Comparison of ENCODE assay signal across 8 cellular contexts in the genomic region with DNA sequence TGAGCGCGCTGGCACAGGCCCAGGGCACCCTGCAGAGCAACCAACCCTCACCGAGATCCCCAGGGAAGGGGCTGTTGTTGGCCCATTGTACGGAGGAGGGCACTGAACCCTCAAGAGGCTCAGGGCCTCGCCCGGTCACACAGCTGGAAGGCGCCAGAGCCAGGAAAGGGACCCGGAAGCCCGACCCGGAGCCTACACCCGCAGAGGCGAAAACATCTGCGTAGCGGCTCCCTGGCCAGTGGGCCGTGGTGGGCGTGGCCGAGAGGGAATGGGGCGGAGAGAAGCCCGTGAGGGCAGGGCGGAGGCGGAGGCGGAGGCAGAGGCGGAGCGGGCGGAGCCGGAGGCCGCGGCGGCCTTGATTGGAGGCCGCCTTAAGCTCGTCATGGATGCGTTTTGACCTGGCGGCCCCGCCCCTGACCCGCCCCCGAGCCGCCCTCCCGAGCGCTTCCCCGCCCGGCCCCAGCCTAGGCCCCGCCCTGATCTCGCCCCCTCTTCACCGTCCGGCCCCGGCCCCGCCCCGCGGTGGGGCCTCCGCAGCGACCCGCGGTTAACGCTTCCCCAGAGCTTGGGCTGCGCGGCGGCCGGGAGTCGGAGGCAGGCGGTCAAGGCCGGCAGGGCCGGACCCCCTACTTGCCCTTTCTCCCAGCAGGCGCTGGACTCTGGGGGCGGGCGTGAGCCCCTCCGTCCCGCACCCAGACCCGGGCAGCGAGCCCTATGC. TPM values are rescaled to one million over a fixed set of nuclear protein-coding genes. Genes with fewer than 3 reads are reported as not detected.
A peak's percentile ranks its signal among the peaks of the same experiment; 100 is the strongest.
DNase-seq lines count a peak whose midpoint lies in the region; ATAC-seq and TF ChIP-seq lines count a peak whose summit lies in the region.

No MANE protein-coding gene starts in this region.

- ATAC-seq in GM21737 (IDR thresholded peaks at IDR 0.05; ENCODE audit: unreplicated experiment), result peak; percentile 53
- peak; percentile 83 for ATAC-seq in Panc1
- peak; percentile 79 for ATAC-seq in activated T-cell treated with anti-CD3 and anti-CD28 coated beads, Interleukin-2, amount 50 U/mL, for 72 hours (replicated peaks in 1 of 2)
- peak; percentile 73 to 74 for ATAC-seq in naive B cell (ENCODE audit: low read depth in 2 of 2)

- 0 to 1% methylated on average over 8 to 17 of the region's 69 CpGs for WGBS in esophagus squamous epithelium, 2 donors

- H3K4me1 ChIP-seq in Panc1 (ENCODE audit: control insufficient read depth, insufficient read depth, low read length), result peaks cover 22% of the 10 kb centered on the region
- H3K4me1 ChIP-seq in esophagus squamous epithelium, result peaks cover 14 to 53% (median 15%) of the 10 kb centered on the region in 3 donors

- in situ Hi-C loops in Panc1 (cut with HindIII; ENCODE audit: low pct_unique_long_range_greater_than_20kb, low sequenced_read_pairs), result no loop called here

- H3K27ac ChIP-seq in Panc1 (ENCODE audit: low read length) (peak overlapping the region; percentile 87), esophagus squamous epithelium (peak overlapping the region; percentile 88 to 95 (median 94))

- H3K4me3 ChIP-seq in Panc1 (ENCODE audit: low read depth in 2 of 2, low read length in 2 of 2), result peak overlapping the region; percentile 51 to 73
- H3K4me3 ChIP-seq in esophagus squamous epithelium, result peak overlapping the region; percentile 66 to 93 (median 78)

- H3K36me3 Mint-ChIP-seq in activated T-cell treated with anti-CD3 and anti-CD28 coated beads, Interleukin-2, amount 50 U/mL, for 72 hours (ENCODE audit: insufficient read depth in 2 of 2), result peaks cover 1 to 6% of the 10 kb centered on the region in 2 donors
- H3K36me3 Mint-ChIP-seq in naive B cell, result peaks cover 0 to 8% of the 10 kb centered on the region in 2 donors

- H3K36me3 ChIP-seq in Panc1 (ENCODE audit: control insufficient read depth, insufficient read depth, low read length) (peaks cover 3% of the 10 kb centered on the region), esophagus squamous epithelium (peaks cover 0 to 19% (median 9%) of the 10 kb centered on the region in 3 donors)

- peak overlapping the region; percentile 83 to 90 for H3K4me3 Mint-ChIP-seq in activated T-cell treated with anti-CD3 and anti-CD28 coated beads, Interleukin-2, amount 50 U/mL, for 72 hours
- peak overlapping the region; percentile 85 to 94 (median 91) for H3K4me3 Mint-ChIP-seq in naive B cell

- H3K4me1 Mint-ChIP-seq in activated T-cell treated with anti-CD3 and anti-CD28 coated beads, Interleukin-2, amount 50 U/mL, for 72 hours (ENCODE audit: low read depth), result peaks cover 27% of the 10 kb centered on the region
- peaks cover 32 to 42% (median 35%) of the 10 kb centered on the region in 3 donors for H3K4me1 Mint-ChIP-seq in naive B cell

- H3K9me3 Mint-ChIP-seq in activated T-cell treated with anti-CD3 and anti-CD28 coated beads, Interleukin-2, amount 50 U/mL, for 72 hours, result no peaks in the 10 kb centered on the region
- peaks cover 0 to 1% (median 0%) of the 10 kb centered on the region in 7 donors for H3K9me3 Mint-ChIP-seq in naive B cell

- peak; percentile 85 for DNase-seq in DMS79 (lab: John Stamatoyannopoulos, UW)
- DNase-seq in KG1 (lab: John Stamatoyannopoulos, UW), result peak; percentile 92
- peak; percentile 52 for DNase-seq in Panc1 (ENCODE audit: low read depth, low spot score)
- peak; percentile 97 to 98 for DNase-seq in activated T-cell treated with anti-CD3 and anti-CD28 coated beads, Interleukin-2, amount 50 U/mL, for 72 hours
- DNase-seq in esophagus squamous epithelium (lab: John Stamatoyannopoulos, UW), result peak; percentile 81
- peak; percentile 96 for DNase-seq in naive B cell
- peak; percentile 86 to 88 for DNase-seq in stimulated activated CD8-positive, alpha-beta memory T cell treated with anti-CD3 and anti-CD28 coated beads, Interleukin-7, amount 100 ng/mL, for 48 hours (ENCODE audit: extremely low read depth in 1 of 2, low read depth in 1 of 2)

- POLR2A ChIA-PET in Panc1 (lab: Charles Lee), result interaction anchor here (0.6 to 0.9 kb wide), 6 partner anchors 8 to 316 kb away, joined by 3 to 9 read pairs (median 4); no protein-coding TSS in a partner anchor

- H3K9me3 ChIP-seq in Panc1 (ENCODE audit: control insufficient read depth, insufficient read depth, low read depth, low read length) (no peaks in the 10 kb centered on the region), esophagus squamous epithelium (no peaks in the 10 kb centered on the region)

- TF ChIP-seq CTCF in Panc1 (IDR thresholded peaks at IDR 0.05) (no peak), esophagus squamous epithelium (IDR thresholded peaks at IDR 0.05) (peak in 1 of 6 experiments; percentile 12)

- CTCF ChIA-PET in Panc1 (lab: Charles Lee), result interaction anchor here (0.6 to 1.3 kb wide), 11 partner anchors 14 to 307 kb away, joined by 3 to 8 read pairs (median 4); a partner anchor contains a TSS

- peak overlapping the region; percentile 93 for H3K27ac Mint-ChIP-seq in activated T-cell treated with anti-CD3 and anti-CD28 coated beads, Interleukin-2, amount 50 U/mL, for 72 hours
- H3K27ac Mint-ChIP-seq in naive B cell, result peak overlapping the region; percentile 91 to 98 (median 96)

- no TSS peak for BruUV-seq in Panc1 (replicated peaks; lab: Mats Ljungman, UMichigan)

- peak in 3 of 4 donors; percentile 49 to 86 (median 61) for TF ChIP-seq POLR2A in esophagus squamous epithelium (IDR thresholded peaks at IDR 0.05)

- intact Hi-C loops in Panc1 (cut with micrococcal nuclease; ENCODE audit: unreplicated experiment), result loop anchor here (10.0 kb wide), 1 partner anchor 319 kb away; a partner anchor contains a TSS
- intact Hi-C loops in esophagus squamous epithelium (cut with DNase I), result no loop called here

- no peaks in the 10 kb centered on the region for H3K27me3 ChIP-seq in Panc1 (ENCODE audit: control insufficient read depth, insufficient read depth, low read length)
- H3K27me3 ChIP-seq in esophagus squamous epithelium, result no peaks in the 10 kb centered on the region

- H3K27me3 Mint-ChIP-seq in activated T-cell treated with anti-CD3 and anti-CD28 coated beads, Interleukin-2, amount 50 U/mL, for 72 hours (ENCODE audit: low read depth), result no peaks in the 10 kb centered on the region
- H3K27me3 Mint-ChIP-seq in naive B cell, result no peaks in the 10 kb centered on the region

RNA-seq across cellular contexts. Expression of a gene that starts 2.1 kb away (rescaled TPM):
- total RNA-seq in Panc1 (2021; ENCODE audit: unreplicated experiment) (49.9 TPM), esophagus squamous epithelium (10 to 100 TPM in 1 of 4 donors, 1 to 10 TPM in 3; 5.7 to 10.1 (median 9.8) TPM)
- 46.9 TPM for polyA plus RNA-seq in Panc1 (2012; ENCODE audit: insufficient read length)
- total RNA-seq in activated T-cell treated with anti-CD3 and anti-CD28 coated beads, Interleukin-2, amount 50 U/mL, for 72 hours, result 10 to 100 TPM; 14.1 to 14.7 TPM
- polyA plus RNA-seq in naive B cell (ENCODE audit: low read depth in 6 of 6), result 10 to 100 TPM; 10.8 to 13.2 (median 11.3) TPM

RNA-seq across cellular contexts. Expression of a gene that starts 10.5 kb away (rescaled TPM):
- 47.3 TPM for total RNA-seq in Panc1 (2021; ENCODE audit: unreplicated experiment)
- 60.2 TPM for polyA plus RNA-seq in Panc1 (2012; ENCODE audit: insufficient read length)
- total RNA-seq in activated T-cell treated with anti-CD3 and anti-CD28 coated beads, Interleukin-2, amount 50 U/mL, for 72 hours, result 10 to 100 TPM; 42.9 to 44.9 TPM
- total RNA-seq in esophagus squamous epithelium, result 10 to 100 TPM; 19.1 to 41.4 (median 27.3) TPM
- polyA plus RNA-seq in naive B cell (ENCODE audit: low read depth in 6 of 6), result 10 to 100 TPM; 20.6 to 74.6 (median 46.0) TPM

RNA-seq across cellular contexts. Expression of a gene that starts 22.7 kb away (rescaled TPM):
- total RNA-seq in Panc1 (2021; ENCODE audit: unreplicated experiment) (46.6 TPM), esophagus squamous epithelium (1 to 10 TPM in 2 of 4 donors, not detected in 2; 2.2 to 2.3 TPM)
- polyA plus RNA-seq in Panc1 (2012; ENCODE audit: insufficient read length), result 53.7 TPM
- under 1 TPM; 0.31 to 0.46 TPM for total RNA-seq in activated T-cell treated with anti-CD3 and anti-CD28 coated beads, Interleukin-2, amount 50 U/mL, for 72 hours
- 10 to 100 TPM in 2 of 6 donors, 1 to 10 TPM in 4; 1.2 to 19.6 (median 2.6) TPM for polyA plus RNA-seq in naive B cell (ENCODE audit: low read depth in 6 of 6)

Comparison
In these comparisons a context has a peak if more than half of its experiments do, and no peak if none do; other contexts are left out.
1. Peak in every context shown above with its lines: DNase-seq, ATAC-seq, H3K4me3 ChIP-seq and H3K27ac ChIP-seq.
2. RNA of a gene that starts 22.7 kb away (total RNA-seq): 46.6 TPM in Panc1 (single experiment); 2.2 to 2.3 TPM in esophagus squamous epithelium and 0.31 to 0.46 TPM in activated T-cell treated with anti-CD3 and anti-CD28 coated beads, Interleukin-2, amount 50 U/mL, for 72 hours; every median in the first group is over 10 times any median in the second.